In genomic region chr16:56337131-56337857, GRCh38 we compare ENCODE assay signal across 21 cellular contexts.
A peak's percentile ranks its signal among the peaks of the same experiment; 100 is the strongest.
DNase-seq lines count a peak whose midpoint lies in the region; ATAC-seq, FAIRE-seq and TF ChIP-seq lines count a peak whose summit lies in the region.
"Had no signal": no experiment of that assay in that cellular context is flagged by ENCODE, and none has a peak within 500 bp of the region (broad histone marks: within the 10 kb centered on the region; RNA-seq: fewer than 3 reads in every experiment).

No MANE protein-coding gene starts in this region.

- H3K23me2 ChIP-seq in H1 (ENCODE audit: low read depth, low read length), result no peaks in the 10 kb centered on the region

- H3K27me3 ChIP-seq in H1 (replicated peaks in 1 of 4; ENCODE audit: control insufficient read depth in 3 of 4, extremely low read depth in 1 of 4, insufficient read depth in 3 of 4, low read length in 3 of 4) (no peaks in the 10 kb centered on the region), neuronal stem cell (ENCODE audit: control insufficient read depth in 3 of 3, insufficient read depth in 3 of 3, low read depth in 1 of 3, low read length in 3 of 3) (peaks cover 0 to 7% (median 0%) of the 10 kb centered on the region in 3 experiments), hepatocyte (no peaks in the 10 kb centered on the region)

- no peaks in the 10 kb centered on the region for H3K36me3 ChIP-seq in H1 (ENCODE audit: control insufficient read depth in 2 of 4, insufficient read depth in 4 of 4, low read length in 3 of 4)
- no peaks in the 10 kb centered on the region for H3K36me3 ChIP-seq in neuronal stem cell (replicated peaks in 1 of 2; ENCODE audit: control insufficient read depth in 2 of 2, insufficient read depth in 2 of 2, low read length in 2 of 2)
- no peaks in the 10 kb centered on the region for H3K36me3 ChIP-seq in hepatocyte (replicated peaks; ENCODE audit: insufficient read depth, low read depth)
- H3K36me3 ChIP-seq: HAP-1 had no signal

- 92% methylated on average over 10 of the region's 11 CpGs; no CpG with 5 or more reads in 1 of the 2 experiments for WGBS in H1 (ENCODE audit: extremely low coverage in 1 of 2, insufficient coverage in 1 of 2, insufficient read length in 1 of 2, insufficient replicate concordance in 2 of 2, low coverage in 1 of 2, low lambda C conversion rate in 2 of 2, missing lambda C conversion rate in 1 of 2), 2 experiments
- WGBS in neuronal stem cell (ENCODE audit: extremely low coverage in 2 of 2, insufficient read length in 2 of 2, insufficient replicate concordance in 1 of 2), 2 donors, result no CpG with 5 or more reads among the region's 11 CpGs
- WGBS in hepatocyte (ENCODE audit: low lambda C conversion rate, missing lambda C conversion rate), result 95% methylated on average over 8 of the region's 11 CpGs

- H4K5ac ChIP-seq in H1 (ENCODE audit: insufficient read length, low read depth, low read length), result no peak overlapping the region

- H3K4me3 ChIP-seq in H1 (ENCODE audit: extremely low read depth in 1 of 4, insufficient read depth in 2 of 4, low read depth in 3 of 4, low read length in 4 of 4), result no peak overlapping the region
- H3K4me3 ChIP-seq in neuronal stem cell (ENCODE audit: low read length in 2 of 2), result no peak overlapping the region
- H3K4me3 ChIP-seq in hepatocyte, result no peak overlapping the region
- H3K4me3 ChIP-seq: GM12878, HAP-1 had no signal

- H3K14ac ChIP-seq in H1 (ENCODE audit: insufficient read length) (no peak overlapping the region), neuronal stem cell (ENCODE audit: low read length) (peak overlapping the region; percentile 47)

- H4K8ac ChIP-seq in H1 (ENCODE audit: extremely low read depth, insufficient read depth, low read length), result no peak overlapping the region
- no peak overlapping the region for H4K8ac ChIP-seq in neuronal stem cell (ENCODE audit: low read depth, low read length)

- CTCF ChIA-PET in H1 (lab: Charles Lee; ENCODE audit: partially characterized antibody), result interaction anchor here (3.0 kb wide), 1 partner anchor 18 kb away, joined by 14 read pairs; no protein-coding TSS in a partner anchor

- intact Hi-C loops in Right ventricle myocardium superior (cut with DNase I), result no loop called here
- intact Hi-C loops in cardiac septum (cut with DNase I), result no loop called here

- no peaks in the 10 kb centered on the region for H3K9me3 ChIP-seq in H1 (ENCODE audit: insufficient read depth in 2 of 2, low read depth in 1 of 2, low read length in 1 of 2)
- no peaks in the 10 kb centered on the region for H3K9me3 ChIP-seq in neuronal stem cell (replicated peaks in 1 of 2; ENCODE audit: control insufficient read depth in 2 of 2, insufficient read depth in 1 of 2, low read depth in 1 of 2, low read length in 2 of 2)
- H3K9me3 ChIP-seq in hepatocyte (ENCODE audit: low read depth), result no peaks in the 10 kb centered on the region
- H3K9me3 ChIP-seq: HAP-1 had no signal

- H3K4ac ChIP-seq in H1 (replicated peaks; ENCODE audit: insufficient read length, low read depth, low read length), result no peak overlapping the region
- H3K4ac ChIP-seq in neuronal stem cell (ENCODE audit: low read length), result peak overlapping the region; percentile 28

- peak; percentile 30 for DNase-seq in Right ventricle myocardium superior
- DNase-seq in cardiac septum (ENCODE audit: low spot score), result no peak
- DNase-seq in H1 (ENCODE audit: low read depth in 1 of 2, low spot score in 2 of 2), result no peak
- no peak for DNase-seq in neuronal stem cell (ENCODE audit: low spot score)
- no peak for DNase-seq in hepatocyte (ENCODE audit: low spot score)
- DNase-seq in amygdala (lab: John Stamatoyannopoulos, UW), result no peak
- no peak for DNase-seq in NCI-H146 treated with DMSO at 0.1 percent for 48 hours (lab: John Stamatoyannopoulos, UW; ENCODE audit: unreplicated experiment)
- DNase-seq: Calu3; CD4-positive, alpha-beta memory T cell; DMS53; EL; MM.1S; NCI-H1092 treated with DMSO at 0.1 percent for 48 hours; NCI-H146; NCI-H2081 treated with DMSO at 0.1 percent for 48 hours; NCI-H446 treated with DMSO at 0.1 percent for 48 hours; NK-92 treated with Interleukin-12 subunit alpha and Interleukin-12 subunit beta, amount 100 ng/mL, for 24 hours; SHP77 had no signal

- H2BK15ac ChIP-seq in H1 (ENCODE audit: low read length) (no peak overlapping the region), neuronal stem cell (ENCODE audit: low read length) (peak overlapping the region; percentile 5)

- no peak overlapping the region for H2BK5ac ChIP-seq in H1 (ENCODE audit: low read depth, low read length)
- no peak overlapping the region for H2BK5ac ChIP-seq in neuronal stem cell (ENCODE audit: low read length)

- H3K9ac ChIP-seq in H1 (replicated peaks in 1 of 4; ENCODE audit: extremely low read depth in 1 of 4, low read depth in 3 of 4, low read length in 3 of 4), result no peak overlapping the region
- no peak overlapping the region for H3K9ac ChIP-seq in neuronal stem cell (ENCODE audit: low read depth, low read length, poor library complexity)

- ATAC-seq in Right ventricle myocardium superior (ENCODE audit: poor library complexity), result no peak
- ATAC-seq: GM12878 had no signal

- H3K9me2 ChIP-seq in hepatocyte (replicated peaks; ENCODE audit: insufficient read depth), result no peaks in the 10 kb centered on the region

- H3K56ac ChIP-seq in H1 (replicated peaks; ENCODE audit: insufficient read length, low read depth, low read length), result peak overlapping the region; percentile 40

- no peak overlapping the region for H2AFZ ChIP-seq in H1 (ENCODE audit: low read length)
- no peak overlapping the region for H2AFZ ChIP-seq in neuronal stem cell (ENCODE audit: low read length)
- H2AFZ ChIP-seq in hepatocyte, result no peak overlapping the region

- no peak overlapping the region for H3K23ac ChIP-seq in H1 (ENCODE audit: insufficient read length)
- H3K23ac ChIP-seq in neuronal stem cell (ENCODE audit: low read depth, low read length, poor library complexity), result peak overlapping the region; percentile 67

- POLR2A ChIA-PET in H1 (lab: Charles Lee; ENCODE audit: partially characterized antibody), result no interaction called here

- TF ChIP-seq CTCF in H1 (IDR thresholded peaks at IDR 0.05; ENCODE audit: control extremely low read depth in 1 of 3, insufficient read depth in 1 of 3, low read depth in 1 of 3, low read length in 3 of 3) (no peak), hepatocyte (IDR thresholded peaks at IDR 0.05; ENCODE audit: poor library complexity) (no peak)

- no peak overlapping the region for H3K27ac ChIP-seq in H1 (ENCODE audit: low read depth, low read length)
- no peak overlapping the region for H3K27ac ChIP-seq in neuronal stem cell (replicated peaks; ENCODE audit: low read length)
- no peak overlapping the region for H3K27ac ChIP-seq in hepatocyte

- no peak overlapping the region for H2BK20ac ChIP-seq in H1 (ENCODE audit: low read length)

- no peaks in the 10 kb centered on the region for H3K79me1 ChIP-seq in H1 (ENCODE audit: low read depth, low read length)
- no peaks in the 10 kb centered on the region for H3K79me1 ChIP-seq in neuronal stem cell (ENCODE audit: low read depth, low read length)

- no peak for FAIRE-seq in H1 (lab: Jason Lieb, UNC)
- FAIRE-seq: GM12878, RCC 7860 had no signal

- H2BK120ac ChIP-seq in H1 (replicated peaks; ENCODE audit: low read depth, low read length) (no peak overlapping the region), neuronal stem cell (ENCODE audit: low read depth, low read length) (no peak overlapping the region)

- no peaks in the 10 kb centered on the region for H3K79me2 ChIP-seq in H1 (ENCODE audit: control insufficient read depth in 1 of 2, insufficient read depth in 2 of 2, low read length in 2 of 2)
- no peaks in the 10 kb centered on the region for H3K79me2 ChIP-seq in hepatocyte

- H3K4me1 ChIP-seq in H1 (replicated peaks in 1 of 4; ENCODE audit: control insufficient read depth in 3 of 4, insufficient read depth in 4 of 4, low read length in 3 of 4), result no peaks in the 10 kb centered on the region
- H3K4me1 ChIP-seq in neuronal stem cell (ENCODE audit: control insufficient read depth in 2 of 2, insufficient read depth in 1 of 2, low read depth in 1 of 2, low read length in 2 of 2), result peaks cover 0 to 8% of the 10 kb centered on the region in 2 donors
- H3K4me1 ChIP-seq in hepatocyte (ENCODE audit: insufficient read depth), result no peaks in the 10 kb centered on the region
- H3K4me1 ChIP-seq: HAP-1 had no signal

- TF ChIP-seq EP300 in H1 (IDR thresholded peaks at IDR 0.05; ENCODE audit: borderline replicate concordance in 1 of 2, low read depth in 2 of 2, low read length in 2 of 2), result no peak

- H2AK5ac ChIP-seq in H1 (ENCODE audit: low read depth, low read length) (no peak overlapping the region), neuronal stem cell (ENCODE audit: low read depth, low read length) (peak overlapping the region; percentile 40)

- no peaks in the 10 kb centered on the region for H4K20me1 ChIP-seq in H1 (replicated peaks in 1 of 2; ENCODE audit: control insufficient read depth in 1 of 2, insufficient read depth in 2 of 2, low read length in 2 of 2)
- H4K20me1 ChIP-seq in hepatocyte (ENCODE audit: insufficient read depth, poor library complexity, severe bottlenecking), result no peaks in the 10 kb centered on the region

- H3K4me2 ChIP-seq in H1 (ENCODE audit: insufficient read depth in 1 of 2, low read depth in 2 of 2, low read length in 2 of 2), result no peak overlapping the region
- H3K4me2 ChIP-seq in neuronal stem cell (ENCODE audit: insufficient read depth, low read length, poor library complexity, severe bottlenecking), result no peak overlapping the region
- no peak overlapping the region for H3K4me2 ChIP-seq in hepatocyte

- TF ChIP-seq POLR2A in H1 (IDR thresholded peaks at IDR 0.05; ENCODE audit: control extremely low read depth in 1 of 2, low read depth in 2 of 2, low read length in 2 of 2), result no peak

- H3K18ac ChIP-seq in H1 (ENCODE audit: extremely low read depth, low read length) (no peak overlapping the region), neuronal stem cell (ENCODE audit: low read length) (peak overlapping the region; percentile 54)

- H2BK12ac ChIP-seq in H1 (ENCODE audit: low read depth, low read length) (no peak overlapping the region), neuronal stem cell (ENCODE audit: low read length) (no peak overlapping the region)

- no peak overlapping the region for H4K91ac ChIP-seq in H1 (replicated peaks; ENCODE audit: insufficient read length, low read length)
- H4K91ac ChIP-seq in neuronal stem cell (ENCODE audit: low read depth, low read length, poor library complexity), result no peak overlapping the region

- no peak for TF ChIP-seq RAD21 in H1 (IDR thresholded peaks at IDR 0.05 in 1 of 2, conservative IDR thresholded peaks at IDR 0.05 in 1 of 2; ENCODE audit: low read depth in 2 of 2, low read length in 2 of 2)

TF ChIP-seq in H1, 55 proteins besides CTCF, POLR2A, EP300 and RAD21 (continues in another document):
- TF ChIP-seq KDM1A (IDR thresholded peaks at IDR 0.05; ENCODE audit: borderline replicate concordance, low read length) (no peak), TAF7 (optimal IDR thresholded peaks at IDR 0.05; ENCODE audit: borderline replicate concordance, low read depth, low read length) (no peak), KDM4A (IDR thresholded peaks at IDR 0.05; ENCODE audit: low read depth, low read length, severe bottlenecking) (no peak), SRF (IDR thresholded peaks at IDR 0.05; ENCODE audit: low read depth, low read length) (no peak), SP4 (IDR thresholded peaks at IDR 0.05; ENCODE audit: low read length) (no peak), RXRA (IDR thresholded peaks at IDR 0.05; ENCODE audit: insufficient read depth, low read depth, low read length) (no peak), BRCA1 (IDR thresholded peaks at IDR 0.05; ENCODE audit: low read depth, low read length) (no peak)
